In the genomic region with DNA sequence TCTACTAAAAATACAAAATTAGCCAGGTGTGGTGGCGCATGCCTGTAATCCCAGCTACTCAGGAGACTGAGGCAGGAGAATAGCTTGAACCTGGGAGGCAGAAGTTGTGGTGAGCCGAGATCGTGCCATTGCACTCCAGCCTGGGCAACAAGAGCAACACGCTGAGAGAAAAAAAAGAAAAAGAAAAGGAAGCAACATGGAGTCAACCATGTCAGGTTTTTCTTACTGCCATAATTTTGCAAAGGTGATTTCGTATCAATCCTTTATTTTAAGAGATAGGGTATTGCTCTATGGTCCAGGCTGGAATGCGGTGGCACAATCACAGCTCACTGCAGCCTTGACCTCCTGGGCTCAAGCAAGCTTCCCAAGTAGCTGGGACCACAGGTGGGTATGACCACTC, we compare ENCODE assay signal across 1 cellular context.
TF ChIP-seq lines count a peak whose summit lies in the region.
"Not testable (repeated sequence)": the region's sequence is repeated elsewhere in the genome, so short reads cannot be mapped to it uniquely, and the experiment has no call there.

No MANE protein-coding gene starts in this region.

TF ChIP-seq in K562, 482 proteins besides CTCF, POLR2A, EP300 and RAD21:
- TF ChIP-seq HDAC1 (IDR thresholded peaks at IDR 0.05) = 0 out of 4 replicates have a peak, but pooled peaks of 1 of the 2 experiments have one; percentile 42
- peak; percentile 56; the same call in 1 of the 2 replicates for TF ChIP-seq ZNF76 (CRISPR knock-in tag; IDR thresholded peaks at IDR 0.05; ENCODE audit: borderline replicate concordance)
- TF ChIP-seq MEF2D (tag; conservative IDR thresholded peaks at IDR 0.05; ENCODE audit: low read depth) = 0 out of 2 replicates have a peak, but pooled peaks have one; percentile 25
- TF ChIP-seq, protein P1, sequence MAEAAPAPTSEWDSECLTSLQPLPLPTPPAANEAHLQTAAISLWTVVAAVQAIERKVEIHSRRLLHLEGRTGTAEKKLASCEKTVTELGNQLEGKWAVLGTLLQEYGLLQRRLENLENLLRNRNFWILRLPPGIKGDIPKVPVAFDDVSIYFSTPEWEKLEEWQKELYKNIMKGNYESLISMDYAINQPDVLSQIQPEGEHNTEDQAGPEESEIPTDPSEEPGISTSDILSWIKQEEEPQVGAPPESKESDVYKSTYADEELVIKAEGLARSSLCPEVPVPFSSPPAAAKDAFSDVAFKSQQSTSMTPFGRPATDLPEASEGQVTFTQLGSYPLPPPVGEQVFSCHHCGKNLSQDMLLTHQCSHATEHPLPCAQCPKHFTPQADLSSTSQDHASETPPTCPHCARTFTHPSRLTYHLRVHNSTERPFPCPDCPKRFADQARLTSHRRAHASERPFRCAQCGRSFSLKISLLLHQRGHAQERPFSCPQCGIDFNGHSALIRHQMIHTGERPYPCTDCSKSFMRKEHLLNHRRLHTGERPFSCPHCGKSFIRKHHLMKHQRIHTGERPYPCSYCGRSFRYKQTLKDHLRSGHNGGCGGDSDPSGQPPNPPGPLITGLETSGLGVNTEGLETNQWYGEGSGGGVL (CRISPR knock-in tag; IDR thresholded peaks at IDR 0.05) = peak; percentile 62; the same call in 1 of the 2 replicates
- TF ChIP-seq DMBX1 (CRISPR knock-in tag; IDR thresholded peaks at IDR 0.05; ENCODE audit: borderline replicate concordance) = peak; percentile 89
- TF ChIP-seq RREB1 (CRISPR knock-in tag; IDR thresholded peaks at IDR 0.05) = peak; percentile 37; the same call in 1 of the 2 replicates
- peak; percentile 44; the same call in 1 of the 2 replicates for TF ChIP-seq GTF2A2 (tag; IDR thresholded peaks at IDR 0.05)
- TF ChIP-seq PTRF (tag; IDR thresholded peaks at IDR 0.05) = peak; percentile 83
- peak; percentile 75; the same call in 1 of the 2 replicates for TF ChIP-seq KLF6 (CRISPR knock-in tag; IDR thresholded peaks at IDR 0.05; ENCODE audit: borderline replicate concordance)
- 0 out of 2 replicates have a peak, but pooled peaks have one; percentile 27 for TF ChIP-seq HDAC8 (tag; IDR thresholded peaks at IDR 0.05)
- peak; percentile 43; the same call in 1 of the 2 replicates for TF ChIP-seq ZNF311 (CRISPR knock-in tag; IDR thresholded peaks at IDR 0.05)
- TF ChIP-seq TSHZ1 (CRISPR knock-in tag; IDR thresholded peaks at IDR 0.05) = peak; percentile 56; the same call in 1 of the 2 replicates
- peak; percentile 31; the same call in 1 of the 2 replicates for TF ChIP-seq HINFP (tag; conservative IDR thresholded peaks at IDR 0.05; ENCODE audit: low read depth)
- 0 out of 2 replicates have a peak, but pooled peaks have one; percentile 42 for TF ChIP-seq PPARD (CRISPR knock-in tag; IDR thresholded peaks at IDR 0.05)
- TF ChIP-seq NR2C1 (IDR thresholded peaks at IDR 0.05); NR4A1 (CRISPR knock-in tag; IDR thresholded peaks at IDR 0.05): not testable (repeated sequence)
- peak; percentile 21; the same call in 1 of the 2 replicates for TF ChIP-seq NR2C1 (tag; IDR thresholded peaks at IDR 0.05)
- peak; percentile 76 for TF ChIP-seq MECOM (CRISPR knock-in tag; IDR thresholded peaks at IDR 0.05)
- TF ChIP-seq, protein P2, sequence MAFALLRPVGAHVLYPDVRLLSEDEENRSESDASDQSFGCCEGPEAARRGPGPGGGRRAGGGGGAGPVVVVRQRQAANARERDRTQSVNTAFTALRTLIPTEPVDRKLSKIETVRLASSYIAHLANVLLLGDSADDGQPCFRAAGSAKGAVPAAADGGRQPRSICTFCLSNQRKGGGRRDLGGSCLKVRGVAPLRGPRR (CRISPR knock-in tag; IDR thresholded peaks at IDR 0.05) = peak; percentile 88
- TF ChIP-seq, protein P3, sequence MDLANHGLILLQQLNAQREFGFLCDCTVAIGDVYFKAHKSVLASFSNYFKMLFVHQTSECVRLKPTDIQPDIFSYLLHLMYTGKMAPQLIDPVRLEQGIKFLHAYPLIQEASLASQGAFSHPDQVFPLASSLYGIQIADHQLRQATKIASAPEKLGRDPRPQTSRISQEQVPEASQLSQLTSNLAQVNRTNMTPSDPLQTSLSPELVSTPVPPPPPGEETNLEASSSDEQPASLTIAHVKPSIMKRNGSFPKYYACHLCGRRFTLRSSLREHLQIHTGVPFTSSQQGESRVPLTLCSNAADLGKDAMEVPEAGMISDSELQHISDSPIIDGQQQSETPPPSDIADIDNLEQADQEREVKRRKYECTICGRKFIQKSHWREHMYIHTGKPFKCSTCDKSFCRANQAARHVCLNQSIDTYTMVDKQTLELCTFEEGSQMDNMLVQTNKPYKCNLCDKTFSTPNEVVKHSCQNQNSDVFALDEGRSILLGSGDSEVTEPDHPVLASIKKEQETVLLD (IDR thresholded peaks at IDR 0.05) = 0 out of 2 replicates have a peak, but pooled peaks have one; percentile 11
- TF ChIP-seq CXXC5 (CRISPR knock-in tag; IDR thresholded peaks at IDR 0.05) = peak; percentile 48
- TF ChIP-seq CREB3 (tag; conservative IDR thresholded peaks at IDR 0.05; ENCODE audit: low read depth) = peak; percentile 84; the same call in 1 of the 2 replicates
- peak; percentile 63 for TF ChIP-seq SMAD4 (CRISPR knock-in tag; conservative IDR thresholded peaks at IDR 0.05)
- peak; percentile 68; the same call in 1 of the 2 replicates for TF ChIP-seq PTTG1 (tag; IDR thresholded peaks at IDR 0.05; ENCODE audit: low read depth)
- TF ChIP-seq, protein P4, sequence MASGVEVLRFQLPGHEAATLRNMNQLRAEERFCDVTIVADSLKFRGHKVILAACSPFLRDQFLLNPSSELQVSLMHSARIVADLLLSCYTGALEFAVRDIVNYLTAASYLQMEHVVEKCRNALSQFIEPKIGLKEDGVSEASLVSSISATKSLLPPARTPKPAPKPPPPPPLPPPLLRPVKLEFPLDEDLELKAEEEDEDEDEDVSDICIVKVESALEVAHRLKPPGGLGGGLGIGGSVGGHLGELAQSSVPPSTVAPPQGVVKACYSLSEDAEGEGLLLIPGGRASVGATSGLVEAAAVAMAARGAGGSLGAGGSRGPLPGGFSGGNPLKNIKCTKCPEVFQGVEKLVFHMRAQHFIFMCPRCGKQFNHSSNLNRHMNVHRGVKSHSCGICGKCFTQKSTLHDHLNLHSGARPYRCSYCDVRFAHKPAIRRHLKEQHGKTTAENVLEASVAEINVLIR (CRISPR knock-in tag; IDR thresholded peaks at IDR 0.05) = 0 out of 2 replicates have a peak, but pooled peaks have one; percentile 25
- TF ChIP-seq ELF2 (CRISPR knock-in tag; IDR thresholded peaks at IDR 0.05) = peak; percentile 53; the same call in 1 of the 2 replicates
- 0 out of 2 replicates have a peak, but pooled peaks have one; percentile 62 for TF ChIP-seq MTF1 (CRISPR knock-in tag; IDR thresholded peaks at IDR 0.05; ENCODE audit: borderline replicate concordance)
- TF ChIP-seq ZNF449 (CRISPR knock-in tag; IDR thresholded peaks at IDR 0.05) = peak; percentile 52; the same call in 1 of the 2 replicates
- peak; percentile 63; the same call in 1 of the 2 replicates for TF ChIP-seq KLF13 (tag; IDR thresholded peaks at IDR 0.05; ENCODE audit: borderline replicate concordance, low read depth)
- TF ChIP-seq, protein P5, sequence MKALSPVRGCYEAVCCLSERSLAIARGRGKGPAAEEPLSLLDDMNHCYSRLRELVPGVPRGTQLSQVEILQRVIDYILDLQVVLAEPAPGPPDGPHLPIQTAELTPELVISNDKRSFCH (CRISPR knock-in tag; IDR thresholded peaks at IDR 0.05) = not testable (repeated sequence)
- TF ChIP-seq, protein P5 (tag; IDR thresholded peaks at IDR 0.05) = peak; percentile 85
- peak; percentile 80 for TF ChIP-seq ZNF668 (CRISPR knock-in tag; IDR thresholded peaks at IDR 0.05)
- TF ChIP-seq, protein P6, sequence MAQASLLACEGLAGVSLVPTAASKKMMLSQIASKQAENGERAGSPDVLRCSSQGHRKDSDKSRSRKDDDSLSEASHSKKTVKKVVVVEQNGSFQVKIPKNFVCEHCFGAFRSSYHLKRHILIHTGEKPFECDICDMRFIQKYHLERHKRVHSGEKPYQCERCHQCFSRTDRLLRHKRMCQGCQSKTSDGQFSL (CRISPR knock-in tag; IDR thresholded peaks at IDR 0.05) = not testable (repeated sequence)
- TF ChIP-seq, protein P6 (tag; IDR thresholded peaks at IDR 0.05) = peak in 1 of 2 experiments; percentile 71; a peak in 2 of 4 replicates
- TF ChIP-seq NR4A1 (tag; IDR thresholded peaks at IDR 0.05) = peak; percentile 93
